In genomic region chr2:147614491-147614890, GRCh38 we compare ENCODE assay signal across 2 cellular contexts.
TF ChIP-seq lines count a peak whose summit lies in the region.

No MANE protein-coding gene starts in this region.

TF ChIP-seq in GM23338, 12 proteins besides CTCF, POLR2A, EP300 and RAD21:
- no peak for TF ChIP-seq NANOG (IDR thresholded peaks at IDR 0.05; ENCODE audit: borderline replicate concordance)
- no peak for TF ChIP-seq ZNF462 (CRISPR knock-in tag; IDR thresholded peaks at IDR 0.05)
- TF ChIP-seq STAT1 (IDR thresholded peaks at IDR 0.05; ENCODE audit: unreplicated experiment), result no peak
- no peak for TF ChIP-seq CREB1 (CRISPR knock-in tag; IDR thresholded peaks at IDR 0.05; ENCODE audit: low read depth)
- no peak for TF ChIP-seq POLR2AphosphoS5 (IDR thresholded peaks at IDR 0.05; ENCODE audit: low read depth)
- no peak for TF ChIP-seq EZH2 (IDR thresholded peaks at IDR 0.05; ENCODE audit: low read depth, unreplicated experiment)
- no peak for TF ChIP-seq ZNF331 (CRISPR knock-in tag; IDR thresholded peaks at IDR 0.05; ENCODE audit: low read depth)
- TF ChIP-seq, protein P1, sequence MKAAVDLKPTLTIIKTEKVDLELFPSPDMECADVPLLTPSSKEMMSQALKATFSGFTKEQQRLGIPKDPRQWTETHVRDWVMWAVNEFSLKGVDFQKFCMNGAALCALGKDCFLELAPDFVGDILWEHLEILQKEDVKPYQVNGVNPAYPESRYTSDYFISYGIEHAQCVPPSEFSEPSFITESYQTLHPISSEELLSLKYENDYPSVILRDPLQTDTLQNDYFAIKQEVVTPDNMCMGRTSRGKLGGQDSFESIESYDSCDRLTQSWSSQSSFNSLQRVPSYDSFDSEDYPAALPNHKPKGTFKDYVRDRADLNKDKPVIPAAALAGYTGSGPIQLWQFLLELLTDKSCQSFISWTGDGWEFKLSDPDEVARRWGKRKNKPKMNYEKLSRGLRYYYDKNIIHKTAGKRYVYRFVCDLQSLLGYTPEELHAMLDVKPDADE (IDR thresholded peaks at IDR 0.05), result no peak
- TF ChIP-seq JUNB (IDR thresholded peaks at IDR 0.05; ENCODE audit: unreplicated experiment), result no peak
- no peak for TF ChIP-seq EZH2phosphoT487 (IDR thresholded peaks at IDR 0.05; ENCODE audit: unreplicated experiment)
- TF ChIP-seq, protein P2, sequence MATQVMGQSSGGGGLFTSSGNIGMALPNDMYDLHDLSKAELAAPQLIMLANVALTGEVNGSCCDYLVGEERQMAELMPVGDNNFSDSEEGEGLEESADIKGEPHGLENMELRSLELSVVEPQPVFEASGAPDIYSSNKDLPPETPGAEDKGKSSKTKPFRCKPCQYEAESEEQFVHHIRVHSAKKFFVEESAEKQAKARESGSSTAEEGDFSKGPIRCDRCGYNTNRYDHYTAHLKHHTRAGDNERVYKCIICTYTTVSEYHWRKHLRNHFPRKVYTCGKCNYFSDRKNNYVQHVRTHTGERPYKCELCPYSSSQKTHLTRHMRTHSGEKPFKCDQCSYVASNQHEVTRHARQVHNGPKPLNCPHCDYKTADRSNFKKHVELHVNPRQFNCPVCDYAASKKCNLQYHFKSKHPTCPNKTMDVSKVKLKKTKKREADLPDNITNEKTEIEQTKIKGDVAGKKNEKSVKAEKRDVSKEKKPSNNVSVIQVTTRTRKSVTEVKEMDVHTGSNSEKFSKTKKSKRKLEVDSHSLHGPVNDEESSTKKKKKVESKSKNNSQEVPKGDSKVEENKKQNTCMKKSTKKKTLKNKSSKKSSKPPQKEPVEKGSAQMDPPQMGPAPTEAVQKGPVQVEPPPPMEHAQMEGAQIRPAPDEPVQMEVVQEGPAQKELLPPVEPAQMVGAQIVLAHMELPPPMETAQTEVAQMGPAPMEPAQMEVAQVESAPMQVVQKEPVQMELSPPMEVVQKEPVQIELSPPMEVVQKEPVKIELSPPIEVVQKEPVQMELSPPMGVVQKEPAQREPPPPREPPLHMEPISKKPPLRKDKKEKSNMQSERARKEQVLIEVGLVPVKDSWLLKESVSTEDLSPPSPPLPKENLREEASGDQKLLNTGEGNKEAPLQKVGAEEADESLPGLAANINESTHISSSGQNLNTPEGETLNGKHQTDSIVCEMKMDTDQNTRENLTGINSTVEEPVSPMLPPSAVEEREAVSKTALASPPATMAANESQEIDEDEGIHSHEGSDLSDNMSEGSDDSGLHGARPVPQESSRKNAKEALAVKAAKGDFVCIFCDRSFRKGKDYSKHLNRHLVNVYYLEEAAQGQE (IDR thresholded peaks at IDR 0.05; ENCODE audit: unreplicated experiment), result no peak
- no peak for TF ChIP-seq ZNF114 (CRISPR knock-in tag; IDR thresholded peaks at IDR 0.05)

TF ChIP-seq in HepG2, 621 proteins besides CTCF, POLR2A, EP300 and RAD21:
- no peak for TF ChIP-seq HBP1 (CRISPR knock-in tag; IDR thresholded peaks at IDR 0.05; ENCODE audit: low read depth)
- no peak for TF ChIP-seq SOX6 (IDR thresholded peaks at IDR 0.05)
- TF ChIP-seq SOX6 (CRISPR knock-in tag; IDR thresholded peaks at IDR 0.05), result no peak
- no peak for TF ChIP-seq PREB (CRISPR knock-in tag; IDR thresholded peaks at IDR 0.05)
- TF ChIP-seq ZNF660 (CRISPR knock-in tag; IDR thresholded peaks at IDR 0.05; ENCODE audit: borderline replicate concordance, low read depth), result no peak
- TF ChIP-seq, protein P3, sequence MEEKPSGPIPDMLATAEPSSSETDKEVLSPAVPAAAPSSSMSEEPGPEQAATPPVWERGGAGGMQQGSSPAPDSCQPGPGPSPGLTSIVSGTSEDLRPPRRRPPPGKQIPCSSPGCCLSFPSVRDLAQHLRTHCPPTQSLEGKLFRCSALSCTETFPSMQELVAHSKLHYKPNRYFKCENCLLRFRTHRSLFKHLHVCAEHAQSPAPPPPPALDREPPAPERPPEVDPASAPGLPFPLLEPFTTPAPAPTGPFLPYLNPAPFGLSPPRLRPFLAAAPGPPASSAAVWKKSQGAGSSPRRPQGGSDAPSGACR (CRISPR knock-in tag; IDR thresholded peaks at IDR 0.05), result no peak
- no peak for TF ChIP-seq ZFP1 (CRISPR knock-in tag; IDR thresholded peaks at IDR 0.05)
- no peak for TF ChIP-seq CENPX (CRISPR knock-in tag; IDR thresholded peaks at IDR 0.05)
- TF ChIP-seq ZSCAN22 (CRISPR knock-in tag; IDR thresholded peaks at IDR 0.05), result no peak
- no peak for TF ChIP-seq ZNF354B (CRISPR knock-in tag; IDR thresholded peaks at IDR 0.05)
- no peak for TF ChIP-seq E2F2 (CRISPR knock-in tag; IDR thresholded peaks at IDR 0.05; ENCODE audit: borderline replicate concordance)
- TF ChIP-seq ERF (CRISPR knock-in tag; IDR thresholded peaks at IDR 0.05), result no peak
- TF ChIP-seq, protein P4, sequence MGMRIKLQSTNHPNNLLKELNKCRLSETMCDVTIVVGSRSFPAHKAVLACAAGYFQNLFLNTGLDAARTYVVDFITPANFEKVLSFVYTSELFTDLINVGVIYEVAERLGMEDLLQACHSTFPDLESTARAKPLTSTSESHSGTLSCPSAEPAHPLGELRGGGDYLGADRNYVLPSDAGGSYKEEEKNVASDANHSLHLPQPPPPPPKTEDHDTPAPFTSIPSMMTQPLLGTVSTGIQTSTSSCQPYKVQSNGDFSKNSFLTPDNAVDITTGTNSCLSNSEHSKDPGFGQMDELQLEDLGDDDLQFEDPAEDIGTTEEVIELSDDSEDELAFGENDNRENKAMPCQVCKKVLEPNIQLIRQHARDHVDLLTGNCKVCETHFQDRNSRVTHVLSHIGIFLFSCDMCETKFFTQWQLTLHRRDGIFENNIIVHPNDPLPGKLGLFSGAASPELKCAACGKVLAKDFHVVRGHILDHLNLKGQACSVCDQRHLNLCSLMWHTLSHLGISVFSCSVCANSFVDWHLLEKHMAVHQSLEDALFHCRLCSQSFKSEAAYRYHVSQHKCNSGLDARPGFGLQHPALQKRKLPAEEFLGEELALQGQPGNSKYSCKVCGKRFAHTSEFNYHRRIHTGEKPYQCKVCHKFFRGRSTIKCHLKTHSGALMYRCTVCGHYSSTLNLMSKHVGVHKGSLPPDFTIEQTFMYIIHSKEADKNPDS (CRISPR knock-in tag; IDR thresholded peaks at IDR 0.05), result no peak
- TF ChIP-seq FOXA1 (IDR thresholded peaks at IDR 0.05), result no peak
- no peak for TF ChIP-seq FOXA1 (CRISPR knock-in tag; IDR thresholded peaks at IDR 0.05)
- no peak for TF ChIP-seq ZMYM4 (CRISPR knock-in tag; IDR thresholded peaks at IDR 0.05)
- no peak for TF ChIP-seq SP140L (CRISPR knock-in tag; IDR thresholded peaks at IDR 0.05; ENCODE audit: borderline replicate concordance)
- TF ChIP-seq ZSCAN31 (CRISPR knock-in tag; IDR thresholded peaks at IDR 0.05; ENCODE audit: low read depth), result no peak
- TF ChIP-seq ZFP82 (CRISPR knock-in tag; IDR thresholded peaks at IDR 0.05; ENCODE audit: borderline replicate concordance), result no peak
- TF ChIP-seq, protein P5, sequence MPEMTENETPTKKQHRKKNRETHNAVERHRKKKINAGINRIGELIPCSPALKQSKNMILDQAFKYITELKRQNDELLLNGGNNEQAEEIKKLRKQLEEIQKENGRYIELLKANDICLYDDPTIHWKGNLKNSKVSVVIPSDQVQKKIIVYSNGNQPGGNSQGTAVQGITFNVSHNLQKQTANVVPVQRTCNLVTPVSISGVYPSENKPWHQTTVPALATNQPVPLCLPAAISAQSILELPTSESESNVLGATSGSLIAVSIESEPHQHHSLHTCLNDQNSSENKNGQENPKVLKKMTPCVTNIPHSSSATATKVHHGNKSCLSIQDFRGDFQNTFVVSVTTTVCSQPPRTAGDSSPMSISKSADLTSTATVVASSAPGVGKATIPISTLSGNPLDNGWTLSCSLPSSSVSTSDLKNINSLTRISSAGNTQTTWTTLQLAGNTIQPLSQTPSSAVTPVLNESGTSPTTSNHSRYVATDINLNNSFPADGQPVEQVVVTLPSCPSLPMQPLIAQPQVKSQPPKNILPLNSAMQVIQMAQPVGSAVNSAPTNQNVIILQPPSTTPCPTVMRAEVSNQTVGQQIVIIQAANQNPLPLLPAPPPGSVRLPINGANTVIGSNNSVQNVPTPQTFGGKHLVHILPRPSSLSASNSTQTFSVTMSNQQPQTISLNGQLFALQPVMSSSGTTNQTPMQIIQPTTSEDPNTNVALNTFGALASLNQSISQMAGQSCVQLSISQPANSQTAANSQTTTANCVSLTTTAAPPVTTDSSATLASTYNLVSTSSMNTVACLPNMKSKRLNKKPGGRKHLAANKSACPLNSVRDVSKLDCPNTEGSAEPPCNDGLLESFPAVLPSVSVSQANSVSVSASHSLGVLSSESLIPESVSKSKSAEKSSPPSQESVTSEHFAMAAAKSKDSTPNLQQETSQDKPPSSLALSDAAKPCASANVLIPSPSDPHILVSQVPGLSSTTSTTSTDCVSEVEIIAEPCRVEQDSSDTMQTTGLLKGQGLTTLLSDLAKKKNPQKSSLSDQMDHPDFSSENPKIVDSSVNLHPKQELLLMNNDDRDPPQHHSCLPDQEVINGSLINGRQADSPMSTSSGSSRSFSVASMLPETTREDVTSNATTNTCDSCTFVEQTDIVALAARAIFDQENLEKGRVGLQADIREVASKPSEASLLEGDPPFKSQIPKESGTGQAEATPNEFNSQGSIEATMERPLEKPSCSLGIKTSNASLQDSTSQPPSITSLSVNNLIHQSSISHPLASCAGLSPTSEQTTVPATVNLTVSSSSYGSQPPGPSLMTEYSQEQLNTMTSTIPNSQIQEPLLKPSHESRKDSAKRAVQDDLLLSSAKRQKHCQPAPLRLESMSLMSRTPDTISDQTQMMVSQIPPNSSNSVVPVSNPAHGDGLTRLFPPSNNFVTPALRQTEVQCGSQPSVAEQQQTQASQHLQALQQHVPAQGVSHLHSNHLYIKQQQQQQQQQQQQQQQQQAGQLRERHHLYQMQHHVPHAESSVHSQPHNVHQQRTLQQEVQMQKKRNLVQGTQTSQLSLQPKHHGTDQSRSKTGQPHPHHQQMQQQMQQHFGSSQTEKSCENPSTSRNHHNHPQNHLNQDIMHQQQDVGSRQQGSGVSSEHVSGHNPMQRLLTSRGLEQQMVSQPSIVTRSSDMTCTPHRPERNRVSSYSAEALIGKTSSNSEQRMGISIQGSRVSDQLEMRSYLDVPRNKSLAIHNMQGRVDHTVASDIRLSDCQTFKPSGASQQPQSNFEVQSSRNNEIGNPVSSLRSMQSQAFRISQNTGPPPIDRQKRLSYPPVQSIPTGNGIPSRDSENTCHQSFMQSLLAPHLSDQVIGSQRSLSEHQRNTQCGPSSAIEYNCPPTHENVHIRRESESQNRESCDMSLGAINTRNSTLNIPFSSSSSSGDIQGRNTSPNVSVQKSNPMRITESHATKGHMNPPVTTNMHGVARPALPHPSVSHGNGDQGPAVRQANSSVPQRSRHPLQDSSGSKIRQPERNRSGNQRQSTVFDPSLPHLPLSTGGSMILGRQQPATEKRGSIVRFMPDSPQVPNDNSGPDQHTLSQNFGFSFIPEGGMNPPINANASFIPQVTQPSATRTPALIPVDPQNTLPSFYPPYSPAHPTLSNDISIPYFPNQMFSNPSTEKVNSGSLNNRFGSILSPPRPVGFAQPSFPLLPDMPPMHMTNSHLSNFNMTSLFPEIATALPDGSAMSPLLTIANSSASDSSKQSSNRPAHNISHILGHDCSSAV (CRISPR knock-in tag; IDR thresholded peaks at IDR 0.05; ENCODE audit: borderline replicate concordance), result no peak
- TF ChIP-seq TOE1 (CRISPR knock-in tag; IDR thresholded peaks at IDR 0.05), result no peak
